ENCODE assay signal across 10 cellular contexts in the genomic region with DNA sequence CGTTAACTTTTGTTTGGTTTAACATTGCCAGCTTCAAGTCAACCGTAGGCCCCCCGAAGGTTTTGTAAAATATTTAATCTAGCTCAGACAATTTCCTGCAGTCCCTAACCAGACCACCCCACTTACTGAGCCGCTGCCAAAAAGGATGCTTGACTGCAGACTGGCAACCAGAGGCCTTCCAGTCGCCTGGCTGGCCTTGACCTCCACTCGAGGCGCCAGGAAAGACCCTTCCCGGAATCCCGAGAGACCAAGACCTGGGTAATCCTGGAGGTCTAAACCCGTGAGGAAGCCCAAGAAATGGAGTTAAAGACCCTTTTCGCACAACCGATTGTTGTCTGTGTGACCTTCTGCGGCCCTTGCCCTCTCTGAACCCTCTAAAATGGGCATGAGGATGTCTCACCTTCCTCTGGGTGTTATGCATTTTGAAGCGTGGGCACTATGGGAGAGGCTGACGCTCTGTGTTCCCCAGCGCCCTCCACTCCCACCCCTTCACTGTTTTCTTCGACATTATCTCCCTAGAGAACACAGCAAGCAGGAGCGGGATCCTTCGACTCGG.
DNase-seq lines count a peak whose midpoint lies in the region; ATAC-seq and TF ChIP-seq lines count a peak whose summit lies in the region.
"Had no signal": no experiment of that assay in that cellular context is flagged by ENCODE, and none has a peak within 500 bp of the region (broad histone marks: within the 10 kb centered on the region; RNA-seq: fewer than 3 reads in every experiment).

No MANE protein-coding gene starts in this region.

- no peaks in the 10 kb centered on the region for H3K36me3 ChIP-seq in GM23248 (ENCODE audit: low read depth)
- no peaks in the 10 kb centered on the region for H3K36me3 ChIP-seq in iPS-20b (ENCODE audit: insufficient read depth, low read depth, low read length)
- no peaks in the 10 kb centered on the region for H3K36me3 ChIP-seq in skeletal muscle satellite cell (ENCODE audit: insufficient read depth, low read length)

- POLR2A ChIA-PET in RWPE1 (lab: Yijun Ruan, JAX; ENCODE audit: low non-redundant PET): no interaction called here

- H3K4me2 ChIP-seq in GM23248 (ENCODE audit: unreplicated experiment) (peak overlapping the region; percentile 85), skeletal muscle satellite cell (ENCODE audit: low read length) (peak overlapping the region; percentile 96)

- no peak for ATAC-seq in HG03520 (IDR thresholded peaks at IDR 0.05; ENCODE audit: unreplicated experiment)

- H2AFZ ChIP-seq in GM23248: peak overlapping the region; percentile 82; the same call in 1 of the 2 replicates

- WGBS in GM23248 (ENCODE audit: low coverage in 1 of 2, low lambda C conversion rate in 2 of 2, missing lambda C conversion rate in 2 of 2), 2 experiments: 61 to 70% methylated on average over 15 to 19 of the region's 20 CpGs

- H3K9me3 ChIP-seq in GM23248 (ENCODE audit: low read depth): no peaks in the 10 kb centered on the region
- H3K9me3 ChIP-seq in iPS-20b (ENCODE audit: insufficient read depth, low read depth, low read length): no peaks in the 10 kb centered on the region
- no peaks in the 10 kb centered on the region for H3K9me3 ChIP-seq in skeletal muscle satellite cell (replicated peaks; ENCODE audit: low read length)

- CTCF ChIA-PET in RWPE1 (lab: Yijun Ruan, JAX): interaction anchor here (0.6 to 0.7 kb wide), 3 partner anchors 14 to 787 kb away, joined by 3 to 4 read pairs (median 4); no protein-coding TSS in a partner anchor

- in situ Hi-C loops in GM23248 (cut with MboI): no loop called here

- H3K4me3 ChIP-seq in GM23248: no peak overlapping the region; the same call in 1 of the 2 replicates
- H3K4me3 ChIP-seq in iPS-20b (ENCODE audit: low read length): peak overlapping the region; percentile 35
- H3K4me3 ChIP-seq in skeletal muscle satellite cell (ENCODE audit: low read length): no peak overlapping the region

- no peaks in the 10 kb centered on the region; the same call in 1 of the 2 replicates for H3K27me3 ChIP-seq in GM23248 (replicated peaks; ENCODE audit: insufficient read depth)
- H3K27me3 ChIP-seq in iPS-20b (ENCODE audit: insufficient read depth, low read length): peaks cover 90% of the 10 kb centered on the region
- peaks cover 16% of the 10 kb centered on the region for H3K27me3 ChIP-seq in skeletal muscle satellite cell (ENCODE audit: control insufficient read depth, insufficient read depth, low read length)

- H3K27ac ChIP-seq in GM23248 (no peak overlapping the region), RWPE1 (peak overlapping the region; percentile 90), iPS-20b (ENCODE audit: low read length) (no peak overlapping the region)

- DNase-seq in GM23248: no peak
- DNase-seq in RWPE1 (ENCODE audit: low spot score): no peak
- DNase-seq in medulla oblongata (ENCODE audit: extremely low spot score): no peak
- DNase-seq in pons (ENCODE audit: low spot score): no peak
- DNase-seq in HUDEP-2 (lab: John Stamatoyannopoulos, UW; ENCODE audit: unreplicated experiment in 76 of 76): no peak
- DNase-seq: MV-4-11; stimulated activated CD4-positive, alpha-beta T cell treated with anti-CD3 and anti-CD28 coated beads, Interleukin-4, amount 100 ng/mL, for 1 hour had no signal

- no peaks in the 10 kb centered on the region for H3K9me2 ChIP-seq in GM23248 (ENCODE audit: insufficient read depth)

- H3K79me2 ChIP-seq in GM23248 (ENCODE audit: insufficient read depth): no peaks in the 10 kb centered on the region

- no peak for TF ChIP-seq CTCF in RWPE1 (conservative IDR thresholded peaks at IDR 0.05; ENCODE audit: low read depth)

- H3K9ac ChIP-seq in GM23248 (peak overlapping the region; percentile 94), iPS-20b (ENCODE audit: low read depth, low read length) (no peak overlapping the region), skeletal muscle satellite cell (ENCODE audit: low read depth, low read length) (no peak overlapping the region)

- H4K20me1 ChIP-seq in GM23248 (ENCODE audit: insufficient read depth): no peaks in the 10 kb centered on the region

- H3F3A ChIP-seq in GM23248 (ENCODE audit: insufficient read depth): no peaks in the 10 kb centered on the region

- H3K4me1 ChIP-seq in GM23248 (ENCODE audit: insufficient read depth): peaks cover 3% of the 10 kb centered on the region; the same call in 1 of the 2 replicates
- peaks cover 17% of the 10 kb centered on the region; the same call in 1 of the 2 replicates for H3K4me1 ChIP-seq in iPS-20b (ENCODE audit: insufficient read depth, low read length)
- H3K4me1 ChIP-seq in skeletal muscle satellite cell (ENCODE audit: control insufficient read depth, insufficient read depth, low read length): peaks cover 11% of the 10 kb centered on the region
